8 cellular contexts compared by ENCODE assay signal in genomic region chr11:64688534-64688982, GRCh38. TPM values are rescaled to one million over a fixed set of nuclear protein-coding genes. Genes with fewer than 3 reads are reported as not detected.
DNase-seq lines count a peak whose midpoint lies in the region; ATAC-seq and TF ChIP-seq lines count a peak whose summit lies in the region.

No MANE protein-coding gene starts in this region.

- TF ChIP-seq CTCF in colonic mucosa (IDR thresholded peaks at IDR 0.05), result peak; percentile 88

- no peak overlapping the region for H3K9ac ChIP-seq in colonic mucosa (ENCODE audit: low read depth in 2 of 2, low read length in 2 of 2)

- peak; percentile 90 for DNase-seq in NCI-H526 treated with DMSO at 0.1 percent for 48 hours (lab: John Stamatoyannopoulos, UW)
- peak; percentile 94 for DNase-seq in activated CD4-positive, alpha-beta T cell treated with anti-CD3 and anti-CD28 coated beads for 48 hours
- DNase-seq in colonic mucosa, result peak; percentile 87
- peak; percentile 80 for DNase-seq in left lobe of liver (ENCODE audit: low spot score)
- peak; percentile 87 for DNase-seq in stimulated activated CD4-positive, alpha-beta T cell treated with anti-CD3 and anti-CD28 coated beads, Interleukin-1b, Interleukin-23, amount 100 ng/mL, for 48 hours

- H3K27ac ChIP-seq in colonic mucosa, result no peak overlapping the region

- H3K9me3 ChIP-seq in colonic mucosa, result no peaks in the 10 kb centered on the region

- intact Hi-C loops in colonic mucosa (cut with DNase I), result loop anchor here (5.0 kb wide), 1 partner anchor 54 kb away; the partner anchor contains the start of gene RASGRP2

- ATAC-seq in GM18505 (IDR thresholded peaks at IDR 0.05; ENCODE audit: unreplicated experiment) (peak; percentile 75), HG03432 (IDR thresholded peaks at IDR 0.05; ENCODE audit: unreplicated experiment) (peak; percentile 80), left lobe of liver (peak; percentile 92), GM21360 (IDR thresholded peaks at IDR 0.05; ENCODE audit: unreplicated experiment) (no peak)

- H3K4me3 ChIP-seq in colonic mucosa, result no peak overlapping the region

- no peaks in the 10 kb centered on the region for H3K27me3 ChIP-seq in colonic mucosa

- no peak for TF ChIP-seq POLR2A in GM18505 (IDR thresholded peaks at IDR 0.05; ENCODE audit: borderline replicate concordance, extremely low read depth, insufficient read depth, insufficient read length)

- H3K4me1 ChIP-seq in colonic mucosa, result no peaks in the 10 kb centered on the region

- H3K36me3 ChIP-seq in colonic mucosa, result no peaks in the 10 kb centered on the region

RNA-seq across cellular contexts. Expression of gene NRXN2, which starts 34.4 kb away (rescaled TPM):
- total RNA-seq in colonic mucosa (1 to 10 TPM; 2.2 to 5.4 TPM), left lobe of liver (0.98 TPM)

RNA-seq across cellular contexts. Expression of gene RASGRP2, which starts 55.4 kb away (rescaled TPM):
- 1 to 10 TPM; 2.8 to 3.5 TPM for total RNA-seq in colonic mucosa
- total RNA-seq in left lobe of liver, result 4.2 TPM
